ENCODE assay signal across 9 cellular contexts in the genomic region with DNA sequence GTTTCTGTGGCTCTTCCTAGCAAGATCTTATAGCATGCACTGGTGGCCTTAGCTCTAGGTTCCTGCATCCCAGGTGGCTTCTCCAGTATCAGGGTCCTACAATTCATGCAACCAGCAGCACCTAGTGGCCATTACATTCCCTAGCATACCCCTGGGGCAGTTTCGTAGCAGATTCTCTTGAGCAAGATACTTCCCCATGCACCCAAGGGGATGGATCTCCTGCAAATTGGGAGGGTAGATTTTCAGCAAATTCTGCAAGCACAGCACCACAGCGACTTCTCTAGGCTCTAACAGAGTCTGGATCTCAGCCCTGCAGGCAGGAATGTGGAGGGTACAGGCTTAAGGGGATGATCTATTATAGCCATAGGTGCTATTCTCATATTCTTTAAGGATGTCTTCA. TPM values are rescaled to one million over a fixed set of nuclear protein-coding genes. Genes with fewer than 3 reads are reported as not detected.
DNase-seq lines count a peak whose midpoint lies in the region; ATAC-seq, FAIRE-seq and TF ChIP-seq lines count a peak whose summit lies in the region.
"Had no signal": no experiment of that assay in that cellular context is flagged by ENCODE, and none has a peak within 500 bp of the region (broad histone marks: within the 10 kb centered on the region; RNA-seq: fewer than 3 reads in every experiment).

No MANE protein-coding gene starts in this region.

- H3F3A ChIP-seq in SK-N-SH (replicated peaks; ENCODE audit: insufficient read depth): no peaks in the 10 kb centered on the region

- no peaks in the 10 kb centered on the region for H4K20me1 ChIP-seq in SK-N-SH (ENCODE audit: insufficient read depth)

- POLR2A ChIA-PET in SK-N-SH (lab: Yijun Ruan, JAX): no interaction called here

- H3K9ac ChIP-seq in SK-N-SH: no peak overlapping the region
- no peak overlapping the region for H3K9ac ChIP-seq in kidney (ENCODE audit: low read length in 2 of 2)

- ATAC-seq in HG03159 (IDR thresholded peaks at IDR 0.05; ENCODE audit: unreplicated experiment): peak; percentile 72
- no peak for ATAC-seq in HG02852 (IDR thresholded peaks at IDR 0.05; ENCODE audit: unreplicated experiment)
- no peak for ATAC-seq in HG02610 (IDR thresholded peaks at IDR 0.05; ENCODE audit: unreplicated experiment)

- DNase-seq in A172 (ENCODE audit: low spot score): peak; percentile 29
- DNase-seq in GM12865 (ENCODE audit: low read depth): peak; percentile 46
- DNase-seq in SK-N-SH: peak; percentile 10
- DNase-seq in kidney: no peak
- no peak for DNase-seq in activated CD8-positive, alpha-beta memory T cell treated with anti-CD3 and anti-CD28 coated beads, Interleukin-2, amount 50 U/mL, for 4 hours

- no peak overlapping the region for H2AFZ ChIP-seq in SK-N-SH (ENCODE audit: low read depth)

- no peak for TF ChIP-seq EP300 in SK-N-SH (IDR thresholded peaks at IDR 0.05; ENCODE audit: borderline replicate concordance in 1 of 2, low read depth in 1 of 2, low read length in 1 of 2)

- peak; percentile 56 for TF ChIP-seq CTCF in GM12865 (IDR thresholded peaks at IDR 0.05; ENCODE audit: insufficient read depth, low read depth, low read length, missing control alignments)
- peak; percentile 52 for TF ChIP-seq CTCF in SK-N-SH (IDR thresholded peaks at IDR 0.05)
- TF ChIP-seq CTCF in kidney (IDR thresholded peaks at IDR 0.05; ENCODE audit: borderline replicate concordance, extremely low read depth, insufficient read depth): peak; percentile 50

- no peak overlapping the region for H3K27ac ChIP-seq in SK-N-SH (ENCODE audit: low read depth in 2 of 2, low read length in 1 of 2)
- H3K27ac ChIP-seq in kidney (ENCODE audit: low read depth in 2 of 2, low read length in 2 of 2): no peak overlapping the region

- intact Hi-C loops in kidney (cut with DNase I): no loop called here

- H3K4me1 ChIP-seq in SK-N-SH (ENCODE audit: control insufficient read depth in 1 of 2, insufficient read depth in 2 of 2, low read depth in 1 of 2, low read length in 1 of 2) (no peaks in the 10 kb centered on the region; a peak in 1 of 4 replicates), kidney (ENCODE audit: control insufficient read depth in 1 of 2, insufficient read depth in 1 of 2, low read depth in 1 of 2, low read length in 2 of 2) (no peaks in the 10 kb centered on the region)

- no peaks in the 10 kb centered on the region for H3K9me2 ChIP-seq in SK-N-SH

- H3K9me3 ChIP-seq in SK-N-SH (no peaks in the 10 kb centered on the region), kidney (ENCODE audit: control insufficient read depth in 1 of 2, low read length in 2 of 2) (no peaks in the 10 kb centered on the region)

- H3K36me3 ChIP-seq in SK-N-SH (replicated peaks in 1 of 2; ENCODE audit: control insufficient read depth in 1 of 2, insufficient read depth in 2 of 2, low read length in 1 of 2) (peaks cover 17 to 28% of the 10 kb centered on the region in 2 experiments), kidney (ENCODE audit: control insufficient read depth in 1 of 2, insufficient read depth in 2 of 2, low read length in 2 of 2) (no peaks in the 10 kb centered on the region)

- CTCF ChIA-PET in SK-N-SH (lab: Yijun Ruan, JAX): interaction anchor here (0.9 to 1.2 kb wide), 2 partner anchors 9 to 14 kb away, joined by 3 to 5 read pairs; no protein-coding TSS in a partner anchor

- 90% methylated on average over 2 of the region's 2 CpGs for WGBS in SK-N-SH (ENCODE audit: low lambda C conversion rate)

- no peak for FAIRE-seq in kidney (lab: Jason Lieb, UNC)
- FAIRE-seq: endometrium had no signal

- H3K4me3 ChIP-seq in GM12865 (ENCODE audit: low read depth, low read length) (no peak overlapping the region), SK-N-SH (ENCODE audit: low read depth in 2 of 2, low read length in 1 of 2) (no peak overlapping the region), kidney (ENCODE audit: low read length in 2 of 2) (no peak overlapping the region)

- no peaks in the 10 kb centered on the region for H3K27me3 ChIP-seq in SK-N-SH (ENCODE audit: insufficient read depth)

- peak; percentile 51 for TF ChIP-seq RAD21 in SK-N-SH (IDR thresholded peaks at IDR 0.05; ENCODE audit: low read length)

- H3K4me2 ChIP-seq in SK-N-SH: no peak overlapping the region

- no peaks in the 10 kb centered on the region for H3K79me2 ChIP-seq in SK-N-SH (ENCODE audit: insufficient read depth)

TF ChIP-seq in SK-N-SH, 30 proteins besides CTCF, POLR2A, EP300 and RAD21 (continues in another document):
- TF ChIP-seq GABPA (IDR thresholded peaks at IDR 0.05; ENCODE audit: low read depth): no peak
- no peak for TF ChIP-seq NFIC (IDR thresholded peaks at IDR 0.05; ENCODE audit: borderline replicate concordance)
- TF ChIP-seq ELF1 (IDR thresholded peaks at IDR 0.05): no peak
- TF ChIP-seq FOXJ3 (CRISPR knock-in tag; IDR thresholded peaks at IDR 0.05): no peak
- TF ChIP-seq SIN3A (IDR thresholded peaks at IDR 0.05; ENCODE audit: borderline replicate concordance, low read depth, low read length): no peak
- no peak for TF ChIP-seq RCOR1 (IDR thresholded peaks at IDR 0.05; ENCODE audit: low read length)
- no peak for TF ChIP-seq SMC3 (IDR thresholded peaks at IDR 0.05; ENCODE audit: low read depth, low read length)
- TF ChIP-seq FOXM1 (IDR thresholded peaks at IDR 0.05; ENCODE audit: low read depth): no peak
- TF ChIP-seq, protein P1, sequence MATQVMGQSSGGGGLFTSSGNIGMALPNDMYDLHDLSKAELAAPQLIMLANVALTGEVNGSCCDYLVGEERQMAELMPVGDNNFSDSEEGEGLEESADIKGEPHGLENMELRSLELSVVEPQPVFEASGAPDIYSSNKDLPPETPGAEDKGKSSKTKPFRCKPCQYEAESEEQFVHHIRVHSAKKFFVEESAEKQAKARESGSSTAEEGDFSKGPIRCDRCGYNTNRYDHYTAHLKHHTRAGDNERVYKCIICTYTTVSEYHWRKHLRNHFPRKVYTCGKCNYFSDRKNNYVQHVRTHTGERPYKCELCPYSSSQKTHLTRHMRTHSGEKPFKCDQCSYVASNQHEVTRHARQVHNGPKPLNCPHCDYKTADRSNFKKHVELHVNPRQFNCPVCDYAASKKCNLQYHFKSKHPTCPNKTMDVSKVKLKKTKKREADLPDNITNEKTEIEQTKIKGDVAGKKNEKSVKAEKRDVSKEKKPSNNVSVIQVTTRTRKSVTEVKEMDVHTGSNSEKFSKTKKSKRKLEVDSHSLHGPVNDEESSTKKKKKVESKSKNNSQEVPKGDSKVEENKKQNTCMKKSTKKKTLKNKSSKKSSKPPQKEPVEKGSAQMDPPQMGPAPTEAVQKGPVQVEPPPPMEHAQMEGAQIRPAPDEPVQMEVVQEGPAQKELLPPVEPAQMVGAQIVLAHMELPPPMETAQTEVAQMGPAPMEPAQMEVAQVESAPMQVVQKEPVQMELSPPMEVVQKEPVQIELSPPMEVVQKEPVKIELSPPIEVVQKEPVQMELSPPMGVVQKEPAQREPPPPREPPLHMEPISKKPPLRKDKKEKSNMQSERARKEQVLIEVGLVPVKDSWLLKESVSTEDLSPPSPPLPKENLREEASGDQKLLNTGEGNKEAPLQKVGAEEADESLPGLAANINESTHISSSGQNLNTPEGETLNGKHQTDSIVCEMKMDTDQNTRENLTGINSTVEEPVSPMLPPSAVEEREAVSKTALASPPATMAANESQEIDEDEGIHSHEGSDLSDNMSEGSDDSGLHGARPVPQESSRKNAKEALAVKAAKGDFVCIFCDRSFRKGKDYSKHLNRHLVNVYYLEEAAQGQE (IDR thresholded peaks at IDR 0.05; ENCODE audit: low read depth, low read length): no peak
- no peak for TF ChIP-seq EZH2phosphoT487 (IDR thresholded peaks at IDR 0.05; ENCODE audit: borderline replicate concordance, low read depth)
- TF ChIP-seq POLR2AphosphoS5 (IDR thresholded peaks at IDR 0.05; ENCODE audit: low read depth, low read length): no peak
- TF ChIP-seq FOSL2 (IDR thresholded peaks at IDR 0.05; ENCODE audit: borderline replicate concordance, low read depth): no peak
- no peak for TF ChIP-seq CHD2 (IDR thresholded peaks at IDR 0.05; ENCODE audit: low read length, partially characterized antibody)
- TF ChIP-seq TCF12 (IDR thresholded peaks at IDR 0.05): no peak
- TF ChIP-seq, protein P2, sequence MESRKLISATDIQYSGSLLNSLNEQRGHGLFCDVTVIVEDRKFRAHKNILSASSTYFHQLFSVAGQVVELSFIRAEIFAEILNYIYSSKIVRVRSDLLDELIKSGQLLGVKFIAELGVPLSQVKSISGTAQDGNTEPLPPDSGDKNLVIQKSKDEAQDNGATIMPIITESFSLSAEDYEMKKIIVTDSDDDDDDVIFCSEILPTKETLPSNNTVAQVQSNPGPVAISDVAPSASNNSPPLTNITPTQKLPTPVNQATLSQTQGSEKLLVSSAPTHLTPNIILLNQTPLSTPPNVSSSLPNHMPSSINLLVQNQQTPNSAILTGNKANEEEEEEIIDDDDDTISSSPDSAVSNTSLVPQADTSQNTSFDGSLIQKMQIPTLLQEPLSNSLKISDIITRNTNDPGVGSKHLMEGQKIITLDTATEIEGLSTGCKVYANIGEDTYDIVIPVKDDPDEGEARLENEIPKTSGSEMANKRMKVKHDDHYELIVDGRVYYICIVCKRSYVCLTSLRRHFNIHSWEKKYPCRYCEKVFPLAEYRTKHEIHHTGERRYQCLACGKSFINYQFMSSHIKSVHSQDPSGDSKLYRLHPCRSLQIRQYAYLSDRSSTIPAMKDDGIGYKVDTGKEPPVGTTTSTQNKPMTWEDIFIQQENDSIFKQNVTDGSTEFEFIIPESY (IDR thresholded peaks at IDR 0.05; ENCODE audit: borderline replicate concordance, low read depth): no peak

RNA-seq across cellular contexts. Expression of a gene that starts 13.1 kb away (rescaled TPM):
- 0.10 and 0.43 TPM in 2 replicates for total RNA-seq in A172 (2014; rRNA removed; shearing (Covaris generic))
- 0.21 and 0.37 TPM in 2 replicates for polyA plus RNA-seq in SK-N-SH (2012; rRNA removed)
- polyA plus RNA-seq in SK-N-SH (2012; cell fraction: cytosol; rRNA removed): 0.27 and 0.37 TPM in 2 replicates
- 0.39 and 0.46 TPM in 2 replicates for polyA plus RNA-seq in SK-N-SH (2012; cell fraction: nucleus; rRNA removed)
- total RNA-seq in kidney: 1.8 TPM
- polyA plus RNA-seq in kidney (ENCODE audit: insufficient read depth, low read depth, low replicate concordance): 0.52 TPM

RNA-seq across cellular contexts. Expression of a gene that starts 44.0 kb away (rescaled TPM):
- 15.0 and 23.7 TPM in 2 replicates for total RNA-seq in A172 (2014; rRNA removed; shearing (Covaris generic))
- polyA plus RNA-seq in SK-N-SH (2012; rRNA removed) (11.2 and 16.0 TPM in 2 replicates), kidney (ENCODE audit: insufficient read depth, low read depth, low replicate concordance) (0.80 TPM)
- polyA plus RNA-seq in SK-N-SH (2012; cell fraction: cytosol; rRNA removed): 14.7 and 16.8 TPM in 2 replicates
- polyA plus RNA-seq in SK-N-SH (2012; cell fraction: nucleus; rRNA removed): 9.8 and 13.6 TPM in 2 replicates
- 6.0 TPM for total RNA-seq in kidney

Comparison
In these comparisons a context has a peak if more than half of its experiments do, and no peak if none do; other contexts are left out.
1. DNase-seq: peak in A172 (single experiment), GM12865 (single experiment) and SK-N-SH (single experiment); none in kidney (single experiment) and activated CD8-positive, alpha-beta memory T cell treated with anti-CD3 and anti-CD28 coated beads, Interleukin-2, amount 50 U/mL, for 4 hours (single experiment).
2. Peak in every context shown above with its lines, with median percentiles within 50 percentile points of each other: CTCF ChIP-seq.